8 cellular contexts compared by ENCODE assay signal in genomic region chr17:44362964-44363612, GRCh38. TPM values are rescaled to one million over a fixed set of nuclear protein-coding genes. Genes with fewer than 3 reads are reported as not detected.
A peak's percentile ranks its signal among the peaks of the same experiment; 100 is the strongest.
DNase-seq lines count a peak whose midpoint lies in the region; ATAC-seq and FAIRE-seq lines count a peak whose summit lies in the region.

No MANE protein-coding gene starts in this region.

- H3K27ac ChIP-seq in iPS DF 6.9 (ENCODE audit: low read length) (no peak overlapping the region), small intestine (ENCODE audit: low read depth in 1 of 2, low read length in 1 of 2) (no peak overlapping the region)

- WGBS in iPS DF 6.9 (ENCODE audit: insufficient coverage, insufficient read length): no CpG with 5 or more reads among the region's 45 CpGs
- 1 to 2% (median 2%) methylated on average over 30 to 45 of the region's 45 CpGs for WGBS in small intestine, 3 donors

- no peaks in the 10 kb centered on the region for H3K36me3 Mint-ChIP-seq in activated naive CD8-positive, alpha-beta T cell

- H3K4me1 ChIP-seq in iPS DF 6.9 (ENCODE audit: control insufficient read depth, insufficient read depth, low read length) (peaks cover 15% of the 10 kb centered on the region), small intestine (ENCODE audit: control insufficient read depth in 2 of 2, insufficient read depth in 1 of 2, low read depth in 1 of 2, low read length in 1 of 2) (peaks cover 0 to 1% of the 10 kb centered on the region in 2 donors)

- H3K36me3 ChIP-seq in iPS DF 6.9 (ENCODE audit: control insufficient read depth, insufficient read depth, low read length) (no peaks in the 10 kb centered on the region), small intestine (ENCODE audit: control insufficient read depth in 2 of 2, insufficient read depth in 2 of 2, low read length in 2 of 2) (no peaks in the 10 kb centered on the region)

- H3K9me3 Mint-ChIP-seq in activated naive CD8-positive, alpha-beta T cell (ENCODE audit: low read depth): no peaks in the 10 kb centered on the region

- H3K27ac Mint-ChIP-seq in activated naive CD8-positive, alpha-beta T cell: no peak overlapping the region

- peak overlapping the region; percentile 75 for H3K4me3 ChIP-seq in iPS DF 6.9 (ENCODE audit: low read length)
- H3K4me3 ChIP-seq in small intestine (ENCODE audit: low read depth in 1 of 2, low read length in 2 of 2): peak overlapping the region; percentile 31 to 55

- no peaks in the 10 kb centered on the region for H3K9me3 ChIP-seq in iPS DF 6.9 (ENCODE audit: control insufficient read depth, insufficient read depth, low read length)
- H3K9me3 ChIP-seq in small intestine (ENCODE audit: control insufficient read depth, low read depth): no peaks in the 10 kb centered on the region

- peak overlapping the region; percentile 80 for H3K4me3 Mint-ChIP-seq in activated naive CD8-positive, alpha-beta T cell

- ATAC-seq in GM19328 (IDR thresholded peaks at IDR 0.05; ENCODE audit: unreplicated experiment): no peak
- ATAC-seq in HG02885 (IDR thresholded peaks at IDR 0.05; ENCODE audit: poor library complexity, unreplicated experiment): no peak

- H3K27me3 ChIP-seq in iPS DF 6.9 (ENCODE audit: control insufficient read depth, insufficient read depth, low read length) (no peaks in the 10 kb centered on the region), small intestine (ENCODE audit: control insufficient read depth in 2 of 2, insufficient read depth in 2 of 2, low read length in 2 of 2) (peaks cover 2 to 3% of the 10 kb centered on the region in 2 donors)

- peaks cover 9% of the 10 kb centered on the region for H3K4me1 Mint-ChIP-seq in activated naive CD8-positive, alpha-beta T cell (ENCODE audit: low read depth)

- FAIRE-seq in small intestine (lab: Jason Lieb, UNC): no peak

- DNase-seq in D341Med (ENCODE audit: low spot score): peak; percentile 87
- peak; percentile 73 for DNase-seq in HuH-7 (ENCODE audit: low spot score)
- no peak for DNase-seq in iPS DF 6.9 (ENCODE audit: low read depth, low spot score)
- no peak for DNase-seq in small intestine
- DNase-seq in stimulated activated CD4-positive, alpha-beta T cell treated with anti-CD3 and anti-CD28 coated beads, Interleukin-4, amount 100 ng/mL, for 4 hours: no peak

- peaks cover 2% of the 10 kb centered on the region for H3K27me3 Mint-ChIP-seq in activated naive CD8-positive, alpha-beta T cell

RNA-seq across cellular contexts. Expression of gene FAM171A2, which starts 0.6 kb away (rescaled TPM):
- polyA plus RNA-seq in small intestine: under 1 TPM in 1 of 3 donors, not detected in 2; 0.87 TPM

RNA-seq across cellular contexts. Expression of gene GRN, which starts 18.0 kb away (rescaled TPM):
- polyA plus RNA-seq in small intestine: 100 to 1,000 TPM in 1 of 3 donors, 10 to 100 TPM in 2; 82.3 to 137 (median 85.9) TPM

RNA-seq across cellular contexts. Expression of gene ITGA2B, which starts 26.4 kb away (rescaled TPM):
- under 1 TPM in 2 of 3 donors, not detected in 1; 0.27 to 0.31 TPM for polyA plus RNA-seq in small intestine

RNA-seq across cellular contexts. Expression of gene SLC25A39, which starts 38.5 kb away (rescaled TPM):
- polyA plus RNA-seq in small intestine: 100 to 1,000 TPM; 126 to 165 (median 153) TPM

RNA-seq across cellular contexts. Expression of gene RUNDC3A, which starts 54.7 kb away (rescaled TPM):
- 1 to 10 TPM; 1.1 to 6.4 (median 1.1) TPM for polyA plus RNA-seq in small intestine

Comparison
In these comparisons a context has a peak if more than half of its experiments do, and no peak if none do; other contexts are left out.
1. DNase-seq: peak in D341Med (single experiment) and HuH-7 (single experiment); none in iPS DF 6.9 (single experiment), small intestine (single experiment) and stimulated activated CD4-positive, alpha-beta T cell treated with anti-CD3 and anti-CD28 coated beads, Interleukin-4, amount 100 ng/mL, for 4 hours (0 of 2).